18 cellular contexts compared by ENCODE assay signal in the genomic region with DNA sequence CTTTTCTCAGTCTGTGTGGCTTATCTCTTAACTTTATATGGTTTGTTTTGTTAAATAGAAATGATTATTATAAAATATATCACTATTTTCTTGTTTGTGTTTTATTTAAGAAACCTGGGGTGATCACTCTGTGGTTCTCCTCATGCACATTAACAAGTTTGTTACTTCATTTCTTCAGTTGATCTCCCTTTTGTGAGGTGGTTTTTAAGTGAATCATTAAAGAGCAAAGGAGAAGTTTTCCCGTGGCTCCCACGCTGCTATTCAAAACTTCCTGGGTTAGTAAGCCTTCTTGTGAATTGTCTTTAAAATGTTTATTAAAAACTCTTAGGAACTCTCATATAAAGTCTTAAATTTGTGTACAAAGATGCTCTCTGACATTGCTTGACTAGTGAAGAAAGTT. TPM values are rescaled to one million over a fixed set of nuclear protein-coding genes. Genes with fewer than 3 reads are reported as not detected.
DNase-seq lines count a peak whose midpoint lies in the region; ATAC-seq and TF ChIP-seq lines count a peak whose summit lies in the region.
"Had no signal": no experiment of that assay in that cellular context is flagged by ENCODE, and none has a peak within 500 bp of the region (broad histone marks: within the 10 kb centered on the region; RNA-seq: fewer than 3 reads in every experiment).

No MANE protein-coding gene starts in this region.

- H3K27ac ChIP-seq in GM23248 (no peak overlapping the region), smooth muscle cell (ENCODE audit: low read depth) (no peak overlapping the region)
- H3K27ac ChIP-seq: HL-60, SK-N-MC had no signal

- peak overlapping the region; percentile 41 for H3K27ac Mint-ChIP-seq in chondrocyte (ENCODE audit: unreplicated experiment)
- H3K27ac Mint-ChIP-seq in activated naive CD4-positive, alpha-beta T cell treated with anti-CD3 and anti-CD28 coated beads for 36 hours = no peak overlapping the region

- no peaks in the 10 kb centered on the region for H3K36me3 Mint-ChIP-seq in chondrocyte (ENCODE audit: low read depth)
- H3K36me3 Mint-ChIP-seq in activated naive CD4-positive, alpha-beta T cell treated with anti-CD3 and anti-CD28 coated beads for 36 hours (ENCODE audit: low read depth) = peaks cover 13% of the 10 kb centered on the region

- H3K9ac ChIP-seq in GM23248 (no peak overlapping the region), smooth muscle cell (ENCODE audit: low read depth) (no peak overlapping the region)

- no peaks in the 10 kb centered on the region for H3K9me2 ChIP-seq in GM23248 (ENCODE audit: insufficient read depth)

- DNase-seq in GM23248 = peak; percentile 23
- DNase-seq in chondrocyte (ENCODE audit: low spot score) = no peak
- peak; percentile 19 for DNase-seq in kidney tubule cell (ENCODE audit: low spot score)
- DNase-seq in smooth muscle cell (lab: John Stamatoyannopoulos, UW; ENCODE audit: unreplicated experiment) = no peak
- no peak for DNase-seq in activated naive CD4-positive, alpha-beta T cell treated with anti-CD3 and anti-CD28 coated beads for 36 hours
- DNase-seq in AG08395 (ENCODE audit: low spot score) = no peak
- DNase-seq: CD8-positive, alpha-beta memory T cell; DND-41; Kasumi-1; NCI-H1105; NCI-H2081; NCI-H510A; NCI-H748 treated with DMSO at 0.1 percent for 48 hours; Right ventricle myocardium superior had no signal

- WGBS in GM23248 (ENCODE audit: low coverage in 1 of 2, low lambda C conversion rate in 2 of 2, missing lambda C conversion rate in 2 of 2), 2 experiments = 50 to 57% methylated on average over 2 of the region's 2 CpGs
- WGBS in smooth muscle cell (ENCODE audit: low lambda C conversion rate) = 64% methylated on average over 2 of the region's 2 CpGs

- intact Hi-C loops in activated naive CD4-positive, alpha-beta T cell treated with anti-CD3 and anti-CD28 coated beads for 36 hours (cut with micrococcal nuclease) = no loop called here

- H3K27me3 ChIP-seq in GM23248 (replicated peaks; ENCODE audit: insufficient read depth) (no peaks in the 10 kb centered on the region), smooth muscle cell (ENCODE audit: low read depth) (no peaks in the 10 kb centered on the region)

- H4K20me1 ChIP-seq in GM23248 (ENCODE audit: insufficient read depth) (peaks cover 20% of the 10 kb centered on the region), smooth muscle cell (ENCODE audit: low read depth) (peaks cover 100% of the 10 kb centered on the region)

- no peak overlapping the region for H3K4me2 ChIP-seq in GM23248 (ENCODE audit: unreplicated experiment)
- H3K4me2 ChIP-seq in smooth muscle cell = peak overlapping the region; percentile 10

- TF ChIP-seq CTCF in chondrocyte (IDR thresholded peaks at IDR 0.05) (no peak), smooth muscle cell (IDR thresholded peaks at IDR 0.05; ENCODE audit: borderline replicate concordance, insufficient read depth, poor library complexity, severe bottlenecking) (no peak)

- no peak for ATAC-seq in GM21515 (IDR thresholded peaks at IDR 0.05; ENCODE audit: unreplicated experiment)

- H3K79me2 ChIP-seq in GM23248 (ENCODE audit: insufficient read depth) (peaks cover 99% of the 10 kb centered on the region), smooth muscle cell (ENCODE audit: low read depth) (peaks cover 98% of the 10 kb centered on the region)

- H3K27me3 Mint-ChIP-seq in chondrocyte (ENCODE audit: low read depth) = no peaks in the 10 kb centered on the region
- no peaks in the 10 kb centered on the region for H3K27me3 Mint-ChIP-seq in activated naive CD4-positive, alpha-beta T cell treated with anti-CD3 and anti-CD28 coated beads for 36 hours (ENCODE audit: low read depth)
- H3K27me3 Mint-ChIP-seq: CD8-positive, alpha-beta memory T cell had no signal

- peaks cover 8% of the 10 kb centered on the region; the same call in 1 of the 2 replicates for H3F3A ChIP-seq in GM23248 (ENCODE audit: insufficient read depth)
- no peaks in the 10 kb centered on the region for H3F3A ChIP-seq in smooth muscle cell (ENCODE audit: low read depth)

- CTCF ChIA-PET in activated naive CD4-positive, alpha-beta T cell treated with anti-CD3 and anti-CD28 coated beads for 36 hours (lab: Charles Lee) = no interaction called here

- no peaks in the 10 kb centered on the region for H3K36me3 ChIP-seq in GM23248 (ENCODE audit: low read depth)
- no peaks in the 10 kb centered on the region for H3K36me3 ChIP-seq in smooth muscle cell (ENCODE audit: low read depth)

- H3K4me1 Mint-ChIP-seq in chondrocyte (ENCODE audit: low read depth) = peaks cover 9% of the 10 kb centered on the region
- H3K4me1 Mint-ChIP-seq in activated naive CD4-positive, alpha-beta T cell treated with anti-CD3 and anti-CD28 coated beads for 36 hours (ENCODE audit: low read depth) = peaks cover 60% of the 10 kb centered on the region

- H3K4me3 ChIP-seq in GM23248 = no peak overlapping the region
- H3K4me3 ChIP-seq in smooth muscle cell = no peak overlapping the region
- H3K4me3 ChIP-seq: HAP-1, SK-N-MC had no signal

- no peaks in the 10 kb centered on the region for H3K9me3 Mint-ChIP-seq in chondrocyte (ENCODE audit: low read depth)
- no peaks in the 10 kb centered on the region for H3K9me3 Mint-ChIP-seq in activated naive CD4-positive, alpha-beta T cell treated with anti-CD3 and anti-CD28 coated beads for 36 hours
- H3K9me3 Mint-ChIP-seq: CD8-positive, alpha-beta memory T cell had no signal

- in situ Hi-C loops in GM23248 (cut with MboI) = no loop called here

- no peak overlapping the region for H3K4me3 Mint-ChIP-seq in chondrocyte (ENCODE audit: unreplicated experiment)
- H3K4me3 Mint-ChIP-seq in activated naive CD4-positive, alpha-beta T cell treated with anti-CD3 and anti-CD28 coated beads for 36 hours = no peak overlapping the region
- H3K4me3 Mint-ChIP-seq: CD8-positive, alpha-beta memory T cell had no signal

- H3K4me1 ChIP-seq in GM23248 (ENCODE audit: insufficient read depth) (0 out of 2 replicates have a peak, but pooled peaks cover 7% of the 10 kb centered on the region), smooth muscle cell (ENCODE audit: low read depth) (no peaks in the 10 kb centered on the region)

- H2AFZ ChIP-seq in GM23248 (no peak overlapping the region), smooth muscle cell (ENCODE audit: low read depth) (no peak overlapping the region)

- no peaks in the 10 kb centered on the region for H3K9me3 ChIP-seq in GM23248 (ENCODE audit: low read depth)
- H3K9me3 ChIP-seq in smooth muscle cell (replicated peaks; ENCODE audit: low read depth) = no peaks in the 10 kb centered on the region
- H3K9me3 ChIP-seq: HAP-1 had no signal

RNA-seq across cellular contexts. Expression of a gene that starts 11.8 kb away (rescaled TPM):
- total RNA-seq in GM23248 (2014; rRNA removed; shearing (Covaris generic)) = 18.8 TPM in 2 replicates
- polyA plus RNA-seq in GM23248 (2016; fragmentation: Nextera tagmentation; extraction: Ambion mirVana) (4.2 and 4.9 TPM in 2 replicates), smooth muscle cell (7.0 and 10.4 TPM in 2 replicates)
- total RNA-seq in chondrocyte (35.6 to 41.4 TPM (median 37.2 TPM) in 3 replicates), smooth muscle cell (34.1 and 46.8 TPM in 2 replicates)
- total RNA-seq in activated naive CD4-positive, alpha-beta T cell treated with anti-CD3 and anti-CD28 coated beads for 36 hours = 10 to 100 TPM; 31.1 to 34.8 TPM

Comparison
In these comparisons a context has a peak if more than half of its experiments do, and no peak if none do; other contexts are left out.
1. DNase-seq: peak in GM23248 (single experiment) and kidney tubule cell (single experiment); none in chondrocyte (single experiment), smooth muscle cell (single experiment), activated naive CD4-positive, alpha-beta T cell treated with anti-CD3 and anti-CD28 coated beads for 36 hours (single experiment) and AG08395 (single experiment).